In genomic region chr2:218229239-218229638, GRCh38 we compare ENCODE assay signal across 8 cellular contexts. TPM values are rescaled to one million over a fixed set of nuclear protein-coding genes. Genes with fewer than 3 reads are reported as not detected.
DNase-seq lines count a peak whose midpoint lies in the region; ATAC-seq and TF ChIP-seq lines count a peak whose summit lies in the region.

No MANE protein-coding gene starts in this region.

- no peak for TF ChIP-seq EP300 in esophagus muscularis mucosa (IDR thresholded peaks at IDR 0.05)

- no peak for TF ChIP-seq CTCF in esophagus muscularis mucosa (IDR thresholded peaks at IDR 0.05)
- TF ChIP-seq CTCF in prostate gland (IDR thresholded peaks at IDR 0.05) = no peak

- H3K36me3 ChIP-seq in CD4-positive, CD25-positive, alpha-beta regulatory T cell (ENCODE audit: control insufficient read depth, insufficient read depth, low read length) = peaks cover 76% of the 10 kb centered on the region
- H3K36me3 ChIP-seq in esophagus muscularis mucosa (peaks cover 35 to 94% (median 73%) of the 10 kb centered on the region in 4 donors), prostate gland (no peaks in the 10 kb centered on the region)

- no peaks in the 10 kb centered on the region for H3K27me3 ChIP-seq in CD4-positive, CD25-positive, alpha-beta regulatory T cell (ENCODE audit: control insufficient read depth, insufficient read depth, low read length)
- H3K27me3 ChIP-seq in esophagus muscularis mucosa = no peaks in the 10 kb centered on the region
- H3K27me3 ChIP-seq in prostate gland (replicated peaks; ENCODE audit: insufficient read depth) = no peaks in the 10 kb centered on the region

- H3K4me1 Mint-ChIP-seq in CD4-positive, CD25-positive, alpha-beta regulatory T cell = peaks cover 32 to 85% (median 62%) of the 10 kb centered on the region in 4 donors
- peaks cover 62% of the 10 kb centered on the region for H3K4me1 Mint-ChIP-seq in T-helper 1 cell treated with Interleukin-12 subunit alpha and Interleukin-12 subunit beta and Interleukin-4 antibody, amounts not matched to agents 30 μg/mL and 1 μg/mL, for 36 hours (ENCODE audit: low read depth)

- peak; percentile 30 to 86 (median 64) for DNase-seq in CD4-positive, CD25-positive, alpha-beta regulatory T cell
- DNase-seq in esophagus muscularis mucosa (ENCODE audit: extremely low spot score) (no peak), prostate gland (ENCODE audit: low spot score) (peak; percentile 17), NCI-H2107 treated with DMSO at 0.1 percent for 48 hours (lab: John Stamatoyannopoulos, UW; ENCODE audit: unreplicated experiment) (no peak), NCI-H2107 (lab: John Stamatoyannopoulos, UW) (no peak)

- peak overlapping the region; percentile 63 to 93 (median 78) for H3K4me3 Mint-ChIP-seq in CD4-positive, CD25-positive, alpha-beta regulatory T cell
- H3K4me3 Mint-ChIP-seq in T-helper 1 cell treated with Interleukin-12 subunit alpha and Interleukin-12 subunit beta and Interleukin-4 antibody, amounts not matched to agents 30 μg/mL and 1 μg/mL, for 36 hours = peak overlapping the region; percentile 71

- peak; percentile 93 to 94 for ATAC-seq in CD4-positive, CD25-positive, alpha-beta regulatory T cell (ENCODE audit: low read depth in 2 of 2)
- peak; percentile 88 for ATAC-seq in GM19372 (IDR thresholded peaks at IDR 0.05; ENCODE audit: low read depth, unreplicated experiment)
- peak; percentile 85 for ATAC-seq in HG03439 (IDR thresholded peaks at IDR 0.05; ENCODE audit: unreplicated experiment)

- H3K27ac ChIP-seq in CD4-positive, CD25-positive, alpha-beta regulatory T cell (ENCODE audit: insufficient read depth, low read length, poor library complexity, severe bottlenecking) = peak overlapping the region; percentile 78
- H3K27ac ChIP-seq in esophagus muscularis mucosa (replicated peaks in 1 of 4) (peak overlapping the region; percentile 60 to 66 (median 60)), prostate gland (peak overlapping the region; percentile 16 to 54)

- intact Hi-C loops in esophagus muscularis mucosa (cut with DNase I) = no loop called here
- intact Hi-C loops in prostate gland (cut with DNase I) = no loop called here

- peak overlapping the region; percentile 68 for H3K4me3 ChIP-seq in CD4-positive, CD25-positive, alpha-beta regulatory T cell (ENCODE audit: low read depth, low read length)
- H3K4me3 ChIP-seq in esophagus muscularis mucosa (no peak overlapping the region), prostate gland (no peak overlapping the region)

- TF ChIP-seq POLR2A in esophagus muscularis mucosa (IDR thresholded peaks at IDR 0.05; ENCODE audit: low read depth) = no peak
- no peak for TF ChIP-seq POLR2A in prostate gland (IDR thresholded peaks at IDR 0.05)

- no peaks in the 10 kb centered on the region for H3K9me3 ChIP-seq in CD4-positive, CD25-positive, alpha-beta regulatory T cell (ENCODE audit: control insufficient read depth in 2 of 2, low read length in 2 of 2)
- no peaks in the 10 kb centered on the region for H3K9me3 ChIP-seq in esophagus muscularis mucosa
- no peaks in the 10 kb centered on the region for H3K9me3 ChIP-seq in prostate gland

- peaks cover 53% of the 10 kb centered on the region for H3K36me3 Mint-ChIP-seq in CD4-positive, CD25-positive, alpha-beta regulatory T cell
- H3K36me3 Mint-ChIP-seq in T-helper 1 cell treated with Interleukin-12 subunit alpha and Interleukin-12 subunit beta and Interleukin-4 antibody, amounts not matched to agents 30 μg/mL and 1 μg/mL, for 36 hours (ENCODE audit: low read depth) = peaks cover 72% of the 10 kb centered on the region

- peaks cover 67% of the 10 kb centered on the region for H3K4me1 ChIP-seq in CD4-positive, CD25-positive, alpha-beta regulatory T cell (ENCODE audit: control insufficient read depth, insufficient read depth, low read length, poor library complexity, severe bottlenecking)
- peaks cover 29 to 57% (median 43%) of the 10 kb centered on the region in 4 donors for H3K4me1 ChIP-seq in esophagus muscularis mucosa
- H3K4me1 ChIP-seq in prostate gland (replicated peaks) = no peaks in the 10 kb centered on the region

- no peaks in the 10 kb centered on the region for H3K27me3 Mint-ChIP-seq in CD4-positive, CD25-positive, alpha-beta regulatory T cell
- no peaks in the 10 kb centered on the region for H3K27me3 Mint-ChIP-seq in T-helper 1 cell treated with Interleukin-12 subunit alpha and Interleukin-12 subunit beta and Interleukin-4 antibody, amounts not matched to agents 30 μg/mL and 1 μg/mL, for 36 hours (ENCODE audit: low read depth)

- 28% methylated on average over 3 of the region's 3 CpGs for WGBS in esophagus muscularis mucosa
- 17% methylated on average over 3 of the region's 3 CpGs for WGBS in prostate gland

- H3K27ac Mint-ChIP-seq in CD4-positive, CD25-positive, alpha-beta regulatory T cell = peak overlapping the region; percentile 87 to 92 (median 92)
- H3K27ac Mint-ChIP-seq in T-helper 1 cell treated with Interleukin-12 subunit alpha and Interleukin-12 subunit beta and Interleukin-4 antibody, amounts not matched to agents 30 μg/mL and 1 μg/mL, for 36 hours = peak overlapping the region; percentile 90

- no peaks in the 10 kb centered on the region for H3K9me3 Mint-ChIP-seq in CD4-positive, CD25-positive, alpha-beta regulatory T cell
- H3K9me3 Mint-ChIP-seq in T-helper 1 cell treated with Interleukin-12 subunit alpha and Interleukin-12 subunit beta and Interleukin-4 antibody, amounts not matched to agents 30 μg/mL and 1 μg/mL, for 36 hours = no peaks in the 10 kb centered on the region

RNA-seq across cellular contexts. Expression of gene ARPC2, which starts 12.2 kb away (rescaled TPM):
- total RNA-seq in CD4-positive, CD25-positive, alpha-beta regulatory T cell = 540 TPM
- polyA plus RNA-seq in CD4-positive, CD25-positive, alpha-beta regulatory T cell = 1,000 to 10,000 TPM in 2 of 4 donors, 100 to 1,000 TPM in 2; 741 to 1,050 (median 910) TPM
- total RNA-seq in esophagus muscularis mucosa = 100 to 1,000 TPM; 257 to 300 (median 270) TPM
- total RNA-seq in prostate gland = 100 to 1,000 TPM; 182 to 207 TPM

RNA-seq across cellular contexts. Expression of gene GPBAR1, which starts 31.6 kb away (rescaled TPM):
- 1.2 TPM for total RNA-seq in CD4-positive, CD25-positive, alpha-beta regulatory T cell
- not detected for polyA plus RNA-seq in CD4-positive, CD25-positive, alpha-beta regulatory T cell
- total RNA-seq in esophagus muscularis mucosa (1 to 10 TPM in 3 of 4 donors, under 1 TPM in 1; 0.42 to 4.5 (median 3.9) TPM), prostate gland (under 1 TPM in 1 of 2 donors, not detected in 1; 0.91 TPM)

RNA-seq across cellular contexts. Expression of gene AAMP, which starts 40.7 kb away (rescaled TPM):
- 55.8 TPM for total RNA-seq in CD4-positive, CD25-positive, alpha-beta regulatory T cell
- polyA plus RNA-seq in CD4-positive, CD25-positive, alpha-beta regulatory T cell = 10 to 100 TPM; 84.8 to 92.2 (median 87.8) TPM
- total RNA-seq in esophagus muscularis mucosa = 100 to 1,000 TPM; 104 to 169 (median 144) TPM
- 100 to 1,000 TPM; 217 to 237 TPM for total RNA-seq in prostate gland

RNA-seq across cellular contexts. Expression of gene PNKD, which starts 41.1 kb away (rescaled TPM):
- total RNA-seq in CD4-positive, CD25-positive, alpha-beta regulatory T cell = 21.9 TPM
- 100 to 1,000 TPM in 1 of 4 donors, 10 to 100 TPM in 3; 96.2 to 107 (median 98.8) TPM for polyA plus RNA-seq in CD4-positive, CD25-positive, alpha-beta regulatory T cell
- 10 to 100 TPM; 40.3 to 74.1 (median 56.5) TPM for total RNA-seq in esophagus muscularis mucosa
- total RNA-seq in prostate gland = 100 to 1,000 TPM; 103 to 145 TPM

Comparison
In these comparisons a context has a peak if more than half of its experiments do, and no peak if none do; other contexts are left out.
1. DNase-seq: peak in CD4-positive, CD25-positive, alpha-beta regulatory T cell (3 of 3) and prostate gland (single experiment); none in esophagus muscularis mucosa (single experiment), NCI-H2107 treated with DMSO at 0.1 percent for 48 hours (single experiment) and NCI-H2107 (single experiment).
2. Peak in every context shown above with its lines, with median percentiles within 50 percentile points of each other: ATAC-seq and H3K27ac ChIP-seq.